In the genomic region with DNA sequence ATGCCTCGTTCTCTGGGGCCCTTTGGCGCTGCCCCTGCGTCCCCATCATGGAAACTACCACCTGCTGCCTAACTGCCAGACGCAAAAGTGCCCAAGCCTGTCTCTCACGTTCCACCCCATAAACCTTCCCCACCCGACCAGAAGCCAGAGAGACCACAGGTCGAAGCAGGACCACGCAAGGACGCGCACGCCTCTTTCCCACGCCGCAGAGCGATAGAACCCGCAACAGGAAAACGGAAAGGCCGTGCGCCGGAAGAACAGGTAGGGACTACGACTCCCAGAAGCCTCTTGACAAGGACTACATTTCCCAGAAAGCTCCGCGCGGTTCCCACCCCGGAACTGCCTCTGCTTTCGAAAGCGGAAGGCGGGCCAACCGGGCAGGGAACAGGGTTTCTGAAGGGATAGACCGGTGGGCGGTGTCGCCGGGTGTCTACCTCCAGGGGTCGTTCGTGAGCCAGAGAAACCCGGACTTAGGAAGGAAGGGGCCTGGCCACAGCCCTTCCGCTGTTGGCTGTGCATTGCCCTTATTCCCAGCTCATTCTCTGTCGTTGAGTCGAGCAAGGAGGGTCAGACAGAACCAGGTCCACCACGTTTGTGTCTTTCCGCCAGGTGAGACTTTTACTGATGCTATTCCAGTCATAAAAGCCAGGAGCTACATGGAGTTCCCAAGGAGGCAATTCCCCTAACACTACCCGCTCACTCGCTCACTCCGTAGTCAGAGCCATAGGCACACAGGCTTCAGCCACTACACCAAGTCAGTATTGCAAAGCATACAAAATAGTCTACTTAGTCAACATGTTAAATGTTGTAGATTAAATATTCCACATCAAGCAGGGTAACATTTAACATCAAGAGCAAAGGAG, we compare ENCODE assay signal across 1 cellular context.
A peak's percentile ranks its signal among the peaks of the same experiment; 100 is the strongest.
TF ChIP-seq lines count a peak whose summit lies in the region.

No MANE protein-coding gene starts in this region.

TF ChIP-seq in GM12878, 131 proteins besides CTCF, POLR2A, EP300 and RAD21 (continued from another document and continues in another):
- no peak for TF ChIP-seq ZBTB4 (CRISPR knock-in tag; IDR thresholded peaks at IDR 0.05)
- no peak for TF ChIP-seq NR2C2 (IDR thresholded peaks at IDR 0.05; ENCODE audit: borderline replicate concordance, control insufficient read depth, insufficient read length, low read depth)
- 0 out of 4 replicates have a peak, but pooled peaks of 1 of the 2 experiments have one; percentile 16 for TF ChIP-seq CEBPB (IDR thresholded peaks at IDR 0.05; ENCODE audit: borderline replicate concordance in 1 of 2, low read depth in 2 of 2, low read length in 2 of 2)
- peak; percentile 95 for TF ChIP-seq CREM (IDR thresholded peaks at IDR 0.05; ENCODE audit: low read depth)
- TF ChIP-seq, protein P1, sequence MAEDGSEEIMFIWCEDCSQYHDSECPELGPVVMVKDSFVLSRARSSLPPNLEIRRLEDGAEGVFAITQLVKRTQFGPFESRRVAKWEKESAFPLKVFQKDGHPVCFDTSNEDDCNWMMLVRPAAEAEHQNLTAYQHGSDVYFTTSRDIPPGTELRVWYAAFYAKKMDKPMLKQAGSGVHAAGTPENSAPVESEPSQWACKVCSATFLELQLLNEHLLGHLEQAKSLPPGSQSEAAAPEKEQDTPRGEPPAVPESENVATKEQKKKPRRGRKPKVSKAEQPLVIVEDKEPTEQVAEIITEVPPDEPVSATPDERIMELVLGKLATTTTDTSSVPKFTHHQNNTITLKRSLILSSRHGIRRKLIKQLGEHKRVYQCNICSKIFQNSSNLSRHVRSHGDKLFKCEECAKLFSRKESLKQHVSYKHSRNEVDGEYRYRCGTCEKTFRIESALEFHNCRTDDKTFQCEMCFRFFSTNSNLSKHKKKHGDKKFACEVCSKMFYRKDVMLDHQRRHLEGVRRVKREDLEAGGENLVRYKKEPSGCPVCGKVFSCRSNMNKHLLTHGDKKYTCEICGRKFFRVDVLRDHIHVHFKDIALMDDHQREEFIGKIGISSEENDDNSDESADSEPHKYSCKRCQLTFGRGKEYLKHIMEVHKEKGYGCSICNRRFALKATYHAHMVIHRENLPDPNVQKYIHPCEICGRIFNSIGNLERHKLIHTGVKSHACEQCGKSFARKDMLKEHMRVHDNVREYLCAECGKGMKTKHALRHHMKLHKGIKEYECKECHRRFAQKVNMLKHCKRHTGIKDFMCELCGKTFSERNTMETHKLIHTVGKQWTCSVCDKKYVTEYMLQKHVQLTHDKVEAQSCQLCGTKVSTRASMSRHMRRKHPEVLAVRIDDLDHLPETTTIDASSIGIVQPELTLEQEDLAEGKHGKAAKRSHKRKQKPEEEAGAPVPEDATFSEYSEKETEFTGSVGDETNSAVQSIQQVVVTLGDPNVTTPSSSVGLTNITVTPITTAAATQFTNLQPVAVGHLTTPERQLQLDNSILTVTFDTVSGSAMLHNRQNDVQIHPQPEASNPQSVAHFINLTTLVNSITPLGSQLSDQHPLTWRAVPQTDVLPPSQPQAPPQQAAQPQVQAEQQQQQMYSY (CRISPR knock-in tag; IDR thresholded peaks at IDR 0.05): no peak
- TF ChIP-seq SMAD5 (IDR thresholded peaks at IDR 0.05; ENCODE audit: low read depth): peak; percentile 82; the same call in 1 of the 2 replicates
- TF ChIP-seq FOXK2 (IDR thresholded peaks at IDR 0.05): no peak; the same call in 1 of the 2 replicates
- 0 out of 2 replicates have a peak, but pooled peaks have one; percentile 9 for TF ChIP-seq EED (IDR thresholded peaks at IDR 0.05; ENCODE audit: low read depth)
- TF ChIP-seq NRF1 (conservative IDR thresholded peaks at IDR 0.05; ENCODE audit: low read depth, low read length): no peak
- peak; percentile 79 for TF ChIP-seq HDGF (IDR thresholded peaks at IDR 0.05)
- peak; percentile 26; the same call in 1 of the 2 replicates for TF ChIP-seq ZBTB11 (CRISPR knock-in tag; IDR thresholded peaks at IDR 0.05)
- TF ChIP-seq, protein P2, sequence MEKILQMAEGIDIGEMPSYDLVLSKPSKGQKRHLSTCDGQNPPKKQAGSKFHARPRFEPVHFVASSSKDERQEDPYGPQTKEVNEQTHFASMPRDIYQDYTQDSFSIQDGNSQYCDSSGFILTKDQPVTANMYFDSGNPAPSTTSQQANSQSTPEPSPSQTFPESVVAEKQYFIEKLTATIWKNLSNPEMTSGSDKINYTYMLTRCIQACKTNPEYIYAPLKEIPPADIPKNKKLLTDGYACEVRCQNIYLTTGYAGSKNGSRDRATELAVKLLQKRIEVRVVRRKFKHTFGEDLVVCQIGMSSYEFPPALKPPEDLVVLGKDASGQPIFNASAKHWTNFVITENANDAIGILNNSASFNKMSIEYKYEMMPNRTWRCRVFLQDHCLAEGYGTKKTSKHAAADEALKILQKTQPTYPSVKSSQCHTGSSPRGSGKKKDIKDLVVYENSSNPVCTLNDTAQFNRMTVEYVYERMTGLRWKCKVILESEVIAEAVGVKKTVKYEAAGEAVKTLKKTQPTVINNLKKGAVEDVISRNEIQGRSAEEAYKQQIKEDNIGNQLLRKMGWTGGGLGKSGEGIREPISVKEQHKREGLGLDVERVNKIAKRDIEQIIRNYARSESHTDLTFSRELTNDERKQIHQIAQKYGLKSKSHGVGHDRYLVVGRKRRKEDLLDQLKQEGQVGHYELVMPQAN (conservative IDR thresholded peaks at IDR 0.05): peak; percentile 57
- TF ChIP-seq, protein P3, sequence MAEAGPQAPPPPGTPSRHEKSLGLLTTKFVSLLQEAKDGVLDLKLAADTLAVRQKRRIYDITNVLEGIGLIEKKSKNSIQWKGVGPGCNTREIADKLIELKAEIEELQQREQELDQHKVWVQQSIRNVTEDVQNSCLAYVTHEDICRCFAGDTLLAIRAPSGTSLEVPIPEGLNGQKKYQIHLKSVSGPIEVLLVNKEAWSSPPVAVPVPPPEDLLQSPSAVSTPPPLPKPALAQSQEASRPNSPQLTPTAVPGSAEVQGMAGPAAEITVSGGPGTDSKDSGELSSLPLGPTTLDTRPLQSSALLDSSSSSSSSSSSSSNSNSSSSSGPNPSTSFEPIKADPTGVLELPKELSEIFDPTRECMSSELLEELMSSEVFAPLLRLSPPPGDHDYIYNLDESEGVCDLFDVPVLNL (IDR thresholded peaks at IDR 0.05; ENCODE audit: low read depth, low read length): peak; percentile 18; the same call in 1 of the 2 replicates
- TF ChIP-seq MTA3 (IDR thresholded peaks at IDR 0.05; ENCODE audit: borderline replicate concordance, low read length): no peak
- TF ChIP-seq SPI1 (IDR thresholded peaks at IDR 0.05; ENCODE audit: borderline replicate concordance, insufficient read depth, low read depth, low read length): peak; percentile 86
- peak; percentile 70 for TF ChIP-seq RELA (IDR thresholded peaks at IDR 0.05; ENCODE audit: borderline replicate concordance, partially characterized antibody)
- peak; percentile 67; the same call in 1 of the 2 replicates for TF ChIP-seq ATF3 (IDR thresholded peaks at IDR 0.05; ENCODE audit: borderline replicate concordance, extremely low read depth, low read depth, low read length)
- no peak for TF ChIP-seq NFYA (IDR thresholded peaks at IDR 0.05; ENCODE audit: borderline replicate concordance, low read depth, low read length)
- TF ChIP-seq ZNF384 (IDR thresholded peaks at IDR 0.05; ENCODE audit: borderline replicate concordance, low read depth, low read length): no peak
- TF ChIP-seq SMC3 (IDR thresholded peaks at IDR 0.05; ENCODE audit: borderline replicate concordance, low read length): peak; percentile 95
- TF ChIP-seq ZBTB40 (IDR thresholded peaks at IDR 0.05; ENCODE audit: borderline replicate concordance): peak; percentile 96
- TF ChIP-seq BHLHE40 (IDR thresholded peaks at IDR 0.05; ENCODE audit: borderline replicate concordance in 1 of 2, low read depth in 2 of 2, low read length in 1 of 2): peak; percentile 28 to 63; a peak in 3 of 4 replicates
- TF ChIP-seq NR2F1 (conservative IDR thresholded peaks at IDR 0.05): no peak
- 0 out of 2 replicates have a peak, but pooled peaks have one; percentile 40 for TF ChIP-seq ZBED1 (IDR thresholded peaks at IDR 0.05; ENCODE audit: borderline replicate concordance)
- TF ChIP-seq STAT3 (IDR thresholded peaks at IDR 0.05; ENCODE audit: low read depth, low read length): no peak
- TF ChIP-seq SUPT20H (IDR thresholded peaks at IDR 0.05; ENCODE audit: borderline replicate concordance, control insufficient read depth, low read depth, low read length): no peak
- TF ChIP-seq, protein P4, sequence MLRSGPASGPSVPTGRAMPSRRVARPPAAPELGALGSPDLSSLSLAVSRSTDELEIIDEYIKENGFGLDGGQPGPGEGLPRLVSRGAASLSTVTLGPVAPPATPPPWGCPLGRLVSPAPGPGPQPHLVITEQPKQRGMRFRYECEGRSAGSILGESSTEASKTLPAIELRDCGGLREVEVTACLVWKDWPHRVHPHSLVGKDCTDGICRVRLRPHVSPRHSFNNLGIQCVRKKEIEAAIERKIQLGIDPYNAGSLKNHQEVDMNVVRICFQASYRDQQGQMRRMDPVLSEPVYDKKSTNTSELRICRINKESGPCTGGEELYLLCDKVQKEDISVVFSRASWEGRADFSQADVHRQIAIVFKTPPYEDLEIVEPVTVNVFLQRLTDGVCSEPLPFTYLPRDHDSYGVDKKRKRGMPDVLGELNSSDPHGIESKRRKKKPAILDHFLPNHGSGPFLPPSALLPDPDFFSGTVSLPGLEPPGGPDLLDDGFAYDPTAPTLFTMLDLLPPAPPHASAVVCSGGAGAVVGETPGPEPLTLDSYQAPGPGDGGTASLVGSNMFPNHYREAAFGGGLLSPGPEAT (IDR thresholded peaks at IDR 0.05; ENCODE audit: low read depth): peak; percentile 65; the same call in 1 of the 2 replicates
- TF ChIP-seq EGR1 (IDR thresholded peaks at IDR 0.05; ENCODE audit: borderline replicate concordance in 1 of 2, low read depth in 2 of 2, low read length in 2 of 2): peak in 1 of 2 experiments; percentile 78; a peak in 2 of 3 replicates
